1 cellular context compared by ENCODE assay signal in genomic region chr6:37257634-37258404, GRCh38.
TF ChIP-seq lines count a peak whose summit lies in the region.

TBC1D22B (plus strand) TSS chr6:37257772; CDS start chr6:37257918, 146 bp downstream.
TMEM217 (minus strand) TSS chr6:37258144; CDS start chr6:37219030, 39,114 bp downstream.

TF ChIP-seq in HepG2, 621 proteins besides CTCF, POLR2A, EP300 and RAD21 (continued from another document and continues in another):
- TF ChIP-seq, protein P1, sequence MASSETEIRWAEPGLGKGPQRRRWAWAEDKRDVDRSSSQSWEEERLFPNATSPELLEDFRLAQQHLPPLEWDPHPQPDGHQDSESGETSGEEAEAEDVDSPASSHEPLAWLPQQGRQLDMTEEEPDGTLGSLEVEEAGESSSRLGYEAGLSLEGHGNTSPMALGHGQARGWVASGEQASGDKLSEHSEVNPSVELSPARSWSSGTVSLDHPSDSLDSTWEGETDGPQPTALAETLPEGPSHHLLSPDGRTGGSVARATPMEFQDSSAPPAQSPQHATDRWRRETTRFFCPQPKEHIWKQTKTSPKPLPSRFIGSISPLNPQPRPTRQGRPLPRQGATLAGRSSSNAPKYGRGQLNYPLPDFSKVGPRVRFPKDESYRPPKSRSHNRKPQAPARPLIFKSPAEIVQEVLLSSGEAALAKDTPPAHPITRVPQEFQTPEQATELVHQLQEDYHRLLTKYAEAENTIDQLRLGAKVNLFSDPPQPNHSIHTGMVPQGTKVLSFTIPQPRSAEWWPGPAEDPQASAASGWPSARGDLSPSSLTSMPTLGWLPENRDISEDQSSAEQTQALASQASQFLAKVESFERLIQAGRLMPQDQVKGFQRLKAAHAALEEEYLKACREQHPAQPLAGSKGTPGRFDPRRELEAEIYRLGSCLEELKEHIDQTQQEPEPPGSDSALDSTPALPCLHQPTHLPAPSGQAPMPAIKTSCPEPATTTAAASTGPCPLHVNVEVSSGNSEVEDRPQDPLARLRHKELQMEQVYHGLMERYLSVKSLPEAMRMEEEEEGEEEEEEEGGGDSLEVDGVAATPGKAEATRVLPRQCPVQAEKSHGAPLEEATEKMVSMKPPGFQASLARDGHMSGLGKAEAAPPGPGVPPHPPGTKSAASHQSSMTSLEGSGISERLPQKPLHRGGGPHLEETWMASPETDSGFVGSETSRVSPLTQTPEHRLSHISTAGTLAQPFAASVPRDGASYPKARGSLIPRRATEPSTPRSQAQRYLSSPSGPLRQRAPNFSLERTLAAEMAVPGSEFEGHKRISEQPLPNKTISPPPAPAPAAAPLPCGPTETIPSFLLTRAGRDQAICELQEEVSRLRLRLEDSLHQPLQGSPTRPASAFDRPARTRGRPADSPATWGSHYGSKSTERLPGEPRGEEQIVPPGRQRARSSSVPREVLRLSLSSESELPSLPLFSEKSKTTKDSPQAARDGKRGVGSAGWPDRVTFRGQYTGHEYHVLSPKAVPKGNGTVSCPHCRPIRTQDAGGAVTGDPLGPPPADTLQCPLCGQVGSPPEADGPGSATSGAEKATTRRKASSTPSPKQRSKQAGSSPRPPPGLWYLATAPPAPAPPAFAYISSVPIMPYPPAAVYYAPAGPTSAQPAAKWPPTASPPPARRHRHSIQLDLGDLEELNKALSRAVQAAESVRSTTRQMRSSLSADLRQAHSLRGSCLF (CRISPR knock-in tag; IDR thresholded peaks at IDR 0.05; ENCODE audit: borderline replicate concordance) = no peak
- TF ChIP-seq, protein P2, sequence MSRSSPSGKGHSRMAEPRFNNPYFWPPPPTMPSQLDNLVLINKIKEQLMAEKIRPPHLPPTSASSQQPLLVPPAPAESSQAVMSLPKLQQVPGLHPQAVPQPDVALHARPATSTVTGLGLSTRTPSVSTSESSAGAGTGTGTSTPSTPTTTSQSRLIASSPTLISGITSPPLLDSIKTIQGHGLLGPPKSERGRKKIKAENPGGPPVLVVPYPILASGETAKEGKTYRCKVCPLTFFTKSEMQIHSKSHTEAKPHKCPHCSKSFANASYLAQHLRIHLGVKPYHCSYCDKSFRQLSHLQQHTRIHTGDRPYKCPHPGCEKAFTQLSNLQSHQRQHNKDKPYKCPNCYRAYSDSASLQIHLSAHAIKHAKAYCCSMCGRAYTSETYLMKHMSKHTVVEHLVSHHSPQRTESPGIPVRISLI (CRISPR knock-in tag; IDR thresholded peaks at IDR 0.05; ENCODE audit: borderline replicate concordance) = no peak
- TF ChIP-seq ZNF513 (CRISPR knock-in tag; conservative IDR thresholded peaks at IDR 0.05) (no peak), ZNF770 (CRISPR knock-in tag; IDR thresholded peaks at IDR 0.05) (peak; percentile 59; the same call in 1 of the 2 replicates), ZBTB46 (CRISPR knock-in tag; IDR thresholded peaks at IDR 0.05; ENCODE audit: borderline replicate concordance) (peak; percentile 47; the same call in 1 of the 2 replicates), ZNF768 (CRISPR knock-in tag; IDR thresholded peaks at IDR 0.05) (peak; percentile 56; the same call in 1 of the 2 replicates), LBX2 (CRISPR knock-in tag; IDR thresholded peaks at IDR 0.05; ENCODE audit: borderline replicate concordance) (peak; percentile 89; the same call in 1 of the 2 replicates), ZNF616 (CRISPR knock-in tag; IDR thresholded peaks at IDR 0.05; ENCODE audit: low read depth) (no peak; the same call in 1 of the 2 replicates), PHF20 (CRISPR knock-in tag; IDR thresholded peaks at IDR 0.05) (peak; percentile 87), ZNF749 (CRISPR knock-in tag; IDR thresholded peaks at IDR 0.05; ENCODE audit: borderline replicate concordance) (peak; percentile 83; the same call in 1 of the 2 replicates), BATF2 (CRISPR knock-in tag; IDR thresholded peaks at IDR 0.05) (no peak), MAFG (CRISPR knock-in tag; IDR thresholded peaks at IDR 0.05) (no peak), MATR3 (CRISPR knock-in tag; IDR thresholded peaks at IDR 0.05) (no peak), NFATC3 (CRISPR knock-in tag; IDR thresholded peaks at IDR 0.05) (peak; percentile 26; the same call in 1 of the 2 replicates), PITX1 (CRISPR knock-in tag; IDR thresholded peaks at IDR 0.05) (peak; percentile 93; the same call in 1 of the 2 replicates), SIN3A (IDR thresholded peaks at IDR 0.05; ENCODE audit: borderline replicate concordance, low read depth, low read length) (0 out of 2 replicates have a peak, but pooled peaks have one; percentile 19), ZFP36L2 (CRISPR knock-in tag; IDR thresholded peaks at IDR 0.05) (no peak), ZNF354B (CRISPR knock-in tag; IDR thresholded peaks at IDR 0.05) (no peak), KDM2A (CRISPR knock-in tag; IDR thresholded peaks at IDR 0.05; ENCODE audit: borderline replicate concordance, low read depth) (peak; percentile 93), CREBL2 (CRISPR knock-in tag; IDR thresholded peaks at IDR 0.05; ENCODE audit: borderline replicate concordance) (no peak; the same call in 1 of the 2 replicates), FOXK2 (IDR thresholded peaks at IDR 0.05) (no peak), ZNF646 (CRISPR knock-in tag; IDR thresholded peaks at IDR 0.05) (no peak), ZNF720 (CRISPR knock-in tag; IDR thresholded peaks at IDR 0.05) (no peak), ARNT (IDR thresholded peaks at IDR 0.05) (no peak), SNAI1 (CRISPR knock-in tag; IDR thresholded peaks at IDR 0.05; ENCODE audit: borderline replicate concordance) (peak; percentile 90), ZNF367 (CRISPR knock-in tag; IDR thresholded peaks at IDR 0.05; ENCODE audit: borderline replicate concordance) (0 out of 2 replicates have a peak, but pooled peaks have one; percentile 17), CAMTA2 (CRISPR knock-in tag; IDR thresholded peaks at IDR 0.05; ENCODE audit: borderline replicate concordance) (0 out of 2 replicates have a peak, but pooled peaks have one; percentile 84), FLYWCH1 (CRISPR knock-in tag; IDR thresholded peaks at IDR 0.05) (no peak), NR2C2 (CRISPR knock-in tag; IDR thresholded peaks at IDR 0.05; ENCODE audit: borderline replicate concordance) (peak; percentile 86), ZNF180 (CRISPR knock-in tag; IDR thresholded peaks at IDR 0.05; ENCODE audit: borderline replicate concordance, low read depth) (no peak)
- TF ChIP-seq, protein P3, sequence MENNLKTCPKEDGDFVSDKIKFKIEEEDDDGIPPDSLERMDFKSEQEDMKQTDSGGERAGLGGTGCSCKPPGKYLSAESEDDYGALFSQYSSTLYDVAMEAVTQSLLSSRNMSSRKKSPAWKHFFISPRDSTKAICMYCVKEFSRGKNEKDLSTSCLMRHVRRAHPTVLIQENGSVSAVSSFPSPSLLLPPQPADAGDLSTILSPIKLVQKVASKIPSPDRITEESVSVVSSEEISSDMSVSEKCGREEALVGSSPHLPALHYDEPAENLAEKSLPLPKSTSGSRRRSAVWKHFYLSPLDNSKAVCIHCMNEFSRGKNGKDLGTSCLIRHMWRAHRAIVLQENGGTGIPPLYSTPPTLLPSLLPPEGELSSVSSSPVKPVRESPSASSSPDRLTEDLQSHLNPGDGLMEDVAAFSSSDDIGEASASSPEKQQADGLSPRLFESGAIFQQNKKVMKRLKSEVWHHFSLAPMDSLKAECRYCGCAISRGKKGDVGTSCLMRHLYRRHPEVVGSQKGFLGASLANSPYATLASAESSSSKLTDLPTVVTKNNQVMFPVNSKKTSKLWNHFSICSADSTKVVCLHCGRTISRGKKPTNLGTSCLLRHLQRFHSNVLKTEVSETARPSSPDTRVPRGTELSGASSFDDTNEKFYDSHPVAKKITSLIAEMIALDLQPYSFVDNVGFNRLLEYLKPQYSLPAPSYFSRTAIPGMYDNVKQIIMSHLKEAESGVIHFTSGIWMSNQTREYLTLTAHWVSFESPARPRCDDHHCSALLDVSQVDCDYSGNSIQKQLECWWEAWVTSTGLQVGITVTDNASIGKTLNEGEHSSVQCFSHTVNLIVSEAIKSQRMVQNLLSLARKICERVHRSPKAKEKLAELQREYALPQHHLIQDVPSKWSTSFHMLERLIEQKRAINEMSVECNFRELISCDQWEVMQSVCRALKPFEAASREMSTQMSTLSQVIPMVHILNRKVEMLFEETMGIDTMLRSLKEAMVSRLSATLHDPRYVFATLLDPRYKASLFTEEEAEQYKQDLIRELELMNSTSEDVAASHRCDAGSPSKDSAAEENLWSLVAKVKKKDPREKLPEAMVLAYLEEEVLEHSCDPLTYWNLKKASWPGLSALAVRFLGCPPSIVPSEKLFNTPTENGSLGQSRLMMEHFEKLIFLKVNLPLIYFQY (CRISPR knock-in tag; IDR thresholded peaks at IDR 0.05; ENCODE audit: borderline replicate concordance) = no peak
